28 cellular contexts compared by ENCODE assay signal in the genomic region with DNA sequence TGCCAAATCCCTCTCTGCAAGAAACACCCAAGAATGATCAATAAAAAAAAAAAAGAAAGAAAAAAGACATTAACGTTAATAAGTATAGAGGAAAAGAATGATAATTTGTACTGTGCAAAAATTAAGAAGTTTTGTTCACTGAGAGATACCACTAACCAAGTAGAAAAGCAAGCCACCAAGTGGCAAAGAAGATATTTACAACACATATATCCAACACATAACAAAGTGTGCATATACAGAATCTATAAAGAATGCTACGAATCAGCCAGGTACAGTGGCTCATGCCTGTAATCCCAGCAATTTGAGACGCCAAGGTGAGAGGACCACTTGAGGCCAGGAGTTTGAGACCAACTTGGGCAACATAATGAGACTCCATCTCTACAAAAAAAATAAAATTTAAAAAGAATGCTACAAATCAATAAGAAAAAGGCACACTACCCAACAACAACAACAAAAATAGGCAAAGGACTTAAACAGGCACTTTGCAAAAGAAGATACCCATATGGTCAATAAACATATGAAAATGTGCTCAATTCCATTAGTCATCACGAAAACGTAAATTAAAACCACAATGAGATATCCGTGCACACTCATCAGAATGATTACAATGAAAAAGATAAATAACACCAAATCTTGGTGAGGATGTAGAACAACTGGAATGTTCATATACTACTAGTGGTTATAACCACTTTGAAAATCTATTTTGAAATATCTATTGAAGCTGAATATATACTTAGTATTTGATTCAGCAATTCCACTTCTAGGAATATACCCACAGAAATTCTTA. TPM values are rescaled to one million over a fixed set of nuclear protein-coding genes. Genes with fewer than 3 reads are reported as not detected.
DNase-seq lines count a peak whose midpoint lies in the region; ATAC-seq and TF ChIP-seq lines count a peak whose summit lies in the region.
"Had no signal": no experiment of that assay in that cellular context is flagged by ENCODE, and none has a peak within 500 bp of the region (broad histone marks: within the 10 kb centered on the region; RNA-seq: fewer than 3 reads in every experiment).

No MANE protein-coding gene starts in this region.

- H3K4me3 ChIP-seq in A673 (ENCODE audit: low read depth, low read length, poor library complexity, severe bottlenecking) (no peak overlapping the region), HCT116 (replicated peaks in 1 of 2; ENCODE audit: low read depth in 1 of 2, low read length in 2 of 2) (no peak overlapping the region), fibroblast of the aortic adventitia (ENCODE audit: low read depth, low read length) (no peak overlapping the region), heart right ventricle (no peak overlapping the region)
- H3K4me3 ChIP-seq: HAP-1, hepatocyte, SJSA1 had no signal

- H3K27me3 ChIP-seq in A673 (replicated peaks; ENCODE audit: insufficient read depth, low read depth, low read length, poor library complexity) (no peaks in the 10 kb centered on the region), HCT116 (ENCODE audit: insufficient read depth, low read length) (no peaks in the 10 kb centered on the region), heart right ventricle (no peaks in the 10 kb centered on the region)
- H3K27me3 ChIP-seq: hepatocyte, SJSA1 had no signal

- no TSS peak for BruUV-seq in A673 (replicated peaks; lab: Mats Ljungman, UMichigan)
- no TSS peak for BruUV-seq in HCT116 (replicated peaks; lab: Mats Ljungman, UMichigan)

- H3K27ac Mint-ChIP-seq in activated T-helper 17 cell treated with anti-CD3 and anti-CD28 coated beads, Interleukin-2, amount 50 U/mL, for 72 hours: peak overlapping the region; percentile 16
- no peak overlapping the region for H3K27ac Mint-ChIP-seq in T-helper 2 cell treated with Interferon-gamma antibody and Interleukin-4, amounts not matched to agents 5 μg/mL and 100 μg/mL, for 36 hours
- H3K27ac Mint-ChIP-seq in activated CD8-positive, alpha-beta T cell treated with anti-CD3 and anti-CD28 coated beads for 36 hours: no peak overlapping the region
- H3K27ac Mint-ChIP-seq: CD8-positive, alpha-beta T cell; dendritic cell treated with granulocyte-macrophage colony-stimulating factor and Interleukin-4, amounts not matched to agents 40 ng/mL and 50 ng/mL, for 4 days; mesothelial cell of epicardium; T-helper 1 cell treated with Interleukin-12 subunit alpha and Interleukin-12 subunit beta and Interleukin-4 antibody, amounts not matched to agents 30 μg/mL and 1 μg/mL, for 36 hours had no signal

- RAD21 ChIA-PET in HCT116 (lab: Charles Lee; ENCODE audit: low non-redundant PET in 1 of 2, low total read pairs in 2 of 2, uncharacterized antibody in 2 of 2, unreplicated experiment in 2 of 2): no interaction called here

- no peak overlapping the region for H3K9ac ChIP-seq in HCT116 (ENCODE audit: low read length)
- H3K9ac ChIP-seq: parathyroid adenoma had no signal

- POLR2A ChIA-PET in A673 (lab: Charles Lee; ENCODE audit: low non-redundant PET): no interaction called here
- POLR2A ChIA-PET in HCT116 (lab: Charles Lee): no interaction called here
- POLR2A ChIA-PET in activated CD8-positive, alpha-beta T cell treated with anti-CD3 and anti-CD28 coated beads for 36 hours (lab: Charles Lee): no interaction called here

- H3K4me1 ChIP-seq in A673 (ENCODE audit: insufficient read depth, low read length, poor library complexity, severe bottlenecking) (no peaks in the 10 kb centered on the region), HCT116 (ENCODE audit: control insufficient read depth in 1 of 2, insufficient read depth in 2 of 2, low read length in 2 of 2) (peaks cover 0 to 3% of the 10 kb centered on the region in 2 experiments; a peak in 1 of 4 replicates), heart right ventricle (peaks cover 0 to 20% (median 0%) of the 10 kb centered on the region in 9 donors)
- H3K4me1 ChIP-seq: parathyroid adenoma had no signal

- TF ChIP-seq CTCF in A673 (conservative IDR thresholded peaks at IDR 0.05; ENCODE audit: low read depth, low read length) (peak; percentile 32; the same call in 1 of the 2 replicates), HCT116 (IDR thresholded peaks at IDR 0.05 in 2 of 3, conservative IDR thresholded peaks at IDR 0.05 in 1 of 3; ENCODE audit: borderline replicate concordance in 1 of 3, insufficient read depth in 1 of 3, low read depth in 2 of 3, low read length in 2 of 3) (peak in 1 of 3 experiments; percentile 12; a peak in 1 of 6 replicates), fibroblast of the aortic adventitia (IDR thresholded peaks at IDR 0.05; ENCODE audit: insufficient read depth, low read length) (no peak), heart right ventricle (IDR thresholded peaks at IDR 0.05) (peak in 1 of 9 donors; percentile 5)
- TF ChIP-seq CTCF in activated CD8-positive, alpha-beta T cell treated with anti-CD3 and anti-CD28 coated beads for 36 hours (IDR thresholded peaks at IDR 0.05): no peak

- 94 to 98% methylated on average over 6 of the region's 6 CpGs for WGBS in heart right ventricle, 2 donors

- H3K4me2 ChIP-seq in HCT116 (ENCODE audit: low read length): no peak overlapping the region
- H3K4me2 ChIP-seq: hepatocyte had no signal

- ATAC-seq in HCT116 (peak; percentile 44; the same call in 1 of the 2 replicates), HG03095 (IDR thresholded peaks at IDR 0.05; ENCODE audit: unreplicated experiment) (no peak), heart right ventricle (no peak)
- ATAC-seq in activated T-helper 17 cell treated with anti-CD3 and anti-CD28 coated beads, Interleukin-2, amount 50 U/mL, for 72 hours (replicated peaks): peak; percentile 21
- no peak for ATAC-seq in activated CD8-positive, alpha-beta T cell treated with anti-CD3 and anti-CD28 coated beads for 36 hours
- ATAC-seq: CD8-positive, alpha-beta T cell; left ventricle myocardium superior; natural killer cell treated with Interleukin-12 subunit alpha and Interleukin-12 subunit beta and Interleukin-15 and Interleukin-18, amount 100 ng/mL, for 72 hours had no signal

- no peak for TF ChIP-seq RAD21 in HCT116 (IDR thresholded peaks at IDR 0.05; ENCODE audit: low read depth)

- no peak overlapping the region for H2AFZ ChIP-seq in HCT116 (ENCODE audit: low read depth, low read length, poor library complexity, severe bottlenecking)
- H2AFZ ChIP-seq: hepatocyte, parathyroid adenoma had no signal

- no peak for TF ChIP-seq POLR2A in HCT116 (IDR thresholded peaks at IDR 0.05; ENCODE audit: borderline replicate concordance, extremely low read depth, insufficient read depth, insufficient read length)

- H3K27ac ChIP-seq in A673 (ENCODE audit: low read depth, low read length, poor library complexity, severe bottlenecking) (no peak overlapping the region), HCT116 (ENCODE audit: low read depth, low read length) (no peak overlapping the region), heart right ventricle (no peak overlapping the region)
- H3K27ac ChIP-seq: parathyroid adenoma, SJSA1, WERI-Rb-1 had no signal

- no peak overlapping the region for H3K4me3 Mint-ChIP-seq in activated T-helper 17 cell treated with anti-CD3 and anti-CD28 coated beads, Interleukin-2, amount 50 U/mL, for 72 hours
- no peak overlapping the region for H3K4me3 Mint-ChIP-seq in T-helper 2 cell treated with Interferon-gamma antibody and Interleukin-4, amounts not matched to agents 5 μg/mL and 100 μg/mL, for 36 hours
- H3K4me3 Mint-ChIP-seq in activated CD8-positive, alpha-beta T cell treated with anti-CD3 and anti-CD28 coated beads for 36 hours: no peak overlapping the region
- H3K4me3 Mint-ChIP-seq: CD8-positive, alpha-beta T cell; dendritic cell treated with granulocyte-macrophage colony-stimulating factor and Interleukin-4, amounts not matched to agents 40 ng/mL and 50 ng/mL, for 4 days; mesothelial cell of epicardium; natural killer cell treated with Interleukin-12 subunit alpha and Interleukin-12 subunit beta and Interleukin-15 and Interleukin-18, amount 100 ng/mL, for 72 hours; T-helper 1 cell treated with Interleukin-12 subunit alpha and Interleukin-12 subunit beta and Interleukin-4 antibody, amounts not matched to agents 30 μg/mL and 1 μg/mL, for 36 hours had no signal

- no peaks in the 10 kb centered on the region for H3K27me3 Mint-ChIP-seq in activated T-helper 17 cell treated with anti-CD3 and anti-CD28 coated beads, Interleukin-2, amount 50 U/mL, for 72 hours
- H3K27me3 Mint-ChIP-seq in T-helper 2 cell treated with Interferon-gamma antibody and Interleukin-4, amounts not matched to agents 5 μg/mL and 100 μg/mL, for 36 hours (ENCODE audit: low read depth): no peaks in the 10 kb centered on the region
- no peaks in the 10 kb centered on the region for H3K27me3 Mint-ChIP-seq in activated CD8-positive, alpha-beta T cell treated with anti-CD3 and anti-CD28 coated beads for 36 hours
- H3K27me3 Mint-ChIP-seq: dendritic cell treated with granulocyte-macrophage colony-stimulating factor and Interleukin-4, amounts not matched to agents 40 ng/mL and 50 ng/mL, for 4 days; natural killer cell treated with Interleukin-12 subunit alpha and Interleukin-12 subunit beta and Interleukin-15 and Interleukin-18, amount 100 ng/mL, for 72 hours had no signal

- H4K20me1 ChIP-seq in HCT116 (ENCODE audit: insufficient read depth): no peaks in the 10 kb centered on the region

- H3K9me3 ChIP-seq in A673 (ENCODE audit: low read depth, low read length, poor library complexity, severe bottlenecking) (no peaks in the 10 kb centered on the region), HCT116 (ENCODE audit: control insufficient read depth in 1 of 2, insufficient read depth in 1 of 2, low read depth in 1 of 2, low read length in 2 of 2) (no peaks in the 10 kb centered on the region), heart right ventricle (no peaks in the 10 kb centered on the region)
- H3K9me3 ChIP-seq: HAP-1, SJSA1 had no signal

- H3K4me1 Mint-ChIP-seq in activated T-helper 17 cell treated with anti-CD3 and anti-CD28 coated beads, Interleukin-2, amount 50 U/mL, for 72 hours: peaks cover 32% of the 10 kb centered on the region
- H3K4me1 Mint-ChIP-seq in T-helper 2 cell treated with Interferon-gamma antibody and Interleukin-4, amounts not matched to agents 5 μg/mL and 100 μg/mL, for 36 hours (ENCODE audit: low read depth): peaks cover 13% of the 10 kb centered on the region
- peaks cover 6% of the 10 kb centered on the region for H3K4me1 Mint-ChIP-seq in activated CD8-positive, alpha-beta T cell treated with anti-CD3 and anti-CD28 coated beads for 36 hours (ENCODE audit: low read depth)

- peaks cover 23% of the 10 kb centered on the region for H3K36me3 Mint-ChIP-seq in activated T-helper 17 cell treated with anti-CD3 and anti-CD28 coated beads, Interleukin-2, amount 50 U/mL, for 72 hours (ENCODE audit: low read depth)
- peaks cover 14% of the 10 kb centered on the region for H3K36me3 Mint-ChIP-seq in T-helper 2 cell treated with Interferon-gamma antibody and Interleukin-4, amounts not matched to agents 5 μg/mL and 100 μg/mL, for 36 hours (ENCODE audit: low read depth)
- H3K36me3 Mint-ChIP-seq in activated CD8-positive, alpha-beta T cell treated with anti-CD3 and anti-CD28 coated beads for 36 hours (ENCODE audit: low read depth): peaks cover 21% of the 10 kb centered on the region

- H3K9me3 Mint-ChIP-seq in activated T-helper 17 cell treated with anti-CD3 and anti-CD28 coated beads, Interleukin-2, amount 50 U/mL, for 72 hours: no peaks in the 10 kb centered on the region
- H3K9me3 Mint-ChIP-seq in T-helper 2 cell treated with Interferon-gamma antibody and Interleukin-4, amounts not matched to agents 5 μg/mL and 100 μg/mL, for 36 hours: no peaks in the 10 kb centered on the region
- H3K9me3 Mint-ChIP-seq in activated CD8-positive, alpha-beta T cell treated with anti-CD3 and anti-CD28 coated beads for 36 hours: no peaks in the 10 kb centered on the region
- H3K9me3 Mint-ChIP-seq: CD8-positive, alpha-beta T cell; dendritic cell treated with granulocyte-macrophage colony-stimulating factor and Interleukin-4, amounts not matched to agents 40 ng/mL and 50 ng/mL, for 4 days; natural killer cell treated with Interleukin-12 subunit alpha and Interleukin-12 subunit beta and Interleukin-15 and Interleukin-18, amount 100 ng/mL, for 72 hours; T-helper 1 cell treated with Interleukin-12 subunit alpha and Interleukin-12 subunit beta and Interleukin-4 antibody, amounts not matched to agents 30 μg/mL and 1 μg/mL, for 36 hours had no signal

- CTCF ChIA-PET in A673 (lab: Charles Lee) (no interaction called here), HCT116 (lab: Charles Lee) (no interaction called here)
- CTCF ChIA-PET in activated CD8-positive, alpha-beta T cell treated with anti-CD3 and anti-CD28 coated beads for 36 hours (lab: Charles Lee): no interaction called here

- intact Hi-C loops in A673 (cut with micrococcal nuclease; ENCODE audit: unreplicated experiment): no loop called here
- intact Hi-C loops in HCT116 (cut with micrococcal nuclease): no loop called here
- intact Hi-C loops in heart right ventricle (cut with DNase I): no loop called here
- intact Hi-C loops in activated CD8-positive, alpha-beta T cell treated with anti-CD3 and anti-CD28 coated beads for 36 hours (cut with micrococcal nuclease): no loop called here

- DNase-seq in A673 (ENCODE audit: low spot score) (no peak), HCT116 (ENCODE audit: low read depth, low spot score) (no peak), fibroblast of the aortic adventitia (ENCODE audit: low read depth) (peak; percentile 30), heart right ventricle (no peak)
- DNase-seq in T-helper 2 cell treated with Interferon-gamma antibody and Interleukin-4, amounts not matched to agents 5 μg/mL and 100 μg/mL, for 36 hours (ENCODE audit: low spot score): no peak
- DNase-seq in activated CD8-positive, alpha-beta T cell treated with anti-CD3 and anti-CD28 coated beads for 36 hours: no peak
- DNase-seq: activated CD4-positive, alpha-beta T cell treated with anti-CD3 and anti-CD28 coated beads, Interleukin-2, amount 50 U/mL, for 1 hour; activated CD8-positive, alpha-beta memory T cell treated with anti-CD3 and anti-CD28 coated beads, Interleukin-2, amount 50 U/mL, for 4 hours; activated effector memory CD4-positive, alpha-beta T cell treated with Interleukin-2 at 50 U/mL for 16 hours; CD8-positive, alpha-beta T cell; foreskin melanocyte; immature natural killer cell; left ventricle myocardium superior; NCI-H1092 treated with DMSO at 0.1 percent for 48 hours; NCI-H2029 treated with DMSO at 0.1 percent for 48 hours; NCI-H446; substantia nigra; WERI-Rb-1 had no signal

- no peaks in the 10 kb centered on the region for H3K79me2 ChIP-seq in HCT116 (ENCODE audit: insufficient read depth, low read length)
- H3K79me2 ChIP-seq: hepatocyte had no signal

- H3K36me3 ChIP-seq in A673 (ENCODE audit: insufficient read depth, low read length, poor library complexity, severe bottlenecking) (no peaks in the 10 kb centered on the region), HCT116 (ENCODE audit: control insufficient read depth in 1 of 2, insufficient read depth in 2 of 2, low read length in 2 of 2) (no peaks in the 10 kb centered on the region), heart right ventricle (peaks cover 0 to 3% (median 0%) of the 10 kb centered on the region in 9 donors)
- H3K36me3 ChIP-seq: HAP-1, WERI-Rb-1 had no signal

- no peaks in the 10 kb centered on the region for H3K9me2 ChIP-seq in HCT116 (ENCODE audit: insufficient read depth)

RNA-seq across cellular contexts. Expression of gene GALNT4, which starts 19.8 kb away (rescaled TPM):
- 13.2 and 14.3 TPM in 2 replicates for total RNA-seq in A673 (2021)
- total RNA-seq in HCT116 (2021; ENCODE audit: unreplicated experiment): 2.8 TPM
- 0.60 and 0.77 TPM in 2 replicates for polyA plus RNA-seq in HCT116 (2012)
- total RNA-seq in activated T-helper 17 cell treated with anti-CD3 and anti-CD28 coated beads, Interleukin-2, amount 50 U/mL, for 72 hours: 10 to 100 TPM; 15.1 to 16.7 TPM
- 8.3 and 12.1 TPM in 2 replicates for total RNA-seq in fibroblast of the aortic adventitia (ENCODE audit: low replicate concordance)
- 1 to 10 TPM; 1.4 to 3.8 (median 2.1) TPM for total RNA-seq in heart right ventricle
- polyA plus RNA-seq in heart right ventricle: 1 to 10 TPM; 1.2 to 1.7 TPM
- total RNA-seq in activated CD8-positive, alpha-beta T cell treated with anti-CD3 and anti-CD28 coated beads for 36 hours: 1 to 10 TPM; 5.9 to 6.4 TPM

RNA-seq across cellular contexts. Expression of gene POC1B, which starts 21.1 kb away (rescaled TPM):
- total RNA-seq in A673 (2021) (30.8 and 33.8 TPM in 2 replicates), HCT116 (2021; ENCODE audit: unreplicated experiment) (14.3 TPM), fibroblast of the aortic adventitia (ENCODE audit: low replicate concordance) (2.8 and 19.3 TPM in 2 replicates), heart right ventricle (10 to 100 TPM in 1 of 10 donors, 1 to 10 TPM in 9; 6.2 to 10.4 (median 8.2) TPM)
- 7.2 and 8.6 TPM in 2 replicates for polyA plus RNA-seq in HCT116 (2012)
- total RNA-seq in activated T-helper 17 cell treated with anti-CD3 and anti-CD28 coated beads, Interleukin-2, amount 50 U/mL, for 72 hours: 10 to 100 TPM; 47.5 to 54.3 TPM
- polyA plus RNA-seq in heart right ventricle: 1 to 10 TPM; 4.8 TPM
- 10 to 100 TPM; 31.9 to 34.8 TPM for total RNA-seq in activated CD8-positive, alpha-beta T cell treated with anti-CD3 and anti-CD28 coated beads for 36 hours

Comparison
In these comparisons a context has a peak if more than half of its experiments do, and no peak if none do; other contexts are left out.
1. ATAC-seq: peak in HCT116 (single experiment) and activated T-helper 17 cell treated with anti-CD3 and anti-CD28 coated beads, Interleukin-2, amount 50 U/mL, for 72 hours (single experiment); none in HG03095 (single experiment), heart right ventricle (0 of 8) and activated CD8-positive, alpha-beta T cell treated with anti-CD3 and anti-CD28 coated beads for 36 hours (single experiment).